In genomic region chr13:109309625-109310363, GRCh38 we compare ENCODE assay signal across 19 cellular contexts.
A peak's percentile ranks its signal among the peaks of the same experiment; 100 is the strongest.
DNase-seq lines count a peak whose midpoint lies in the region; ATAC-seq lines count a peak whose summit lies in the region.
"Had no signal": no experiment of that assay in that cellular context is flagged by ENCODE, and none has a peak within 500 bp of the region (broad histone marks: within the 10 kb centered on the region; RNA-seq: fewer than 3 reads in every experiment).

No MANE protein-coding gene starts in this region.

- POLR2A ChIA-PET in activated CD8-positive, alpha-beta T cell treated with anti-CD3 and anti-CD28 coated beads, Interleukin-2, amount 10 ng/mL, durations not matched to agents 7 days and 5 days (lab: Charles Lee), result no interaction called here

- peak; percentile 30 for ATAC-seq in left colon
- no peak for ATAC-seq in GM21367 (IDR thresholded peaks at IDR 0.05; ENCODE audit: unreplicated experiment)
- no peak for ATAC-seq in activated CD8-positive, alpha-beta T cell treated with anti-CD3 and anti-CD28 coated beads, Interleukin-2, amount 10 ng/mL, durations not matched to agents 7 days and 5 days
- ATAC-seq: HCT116; stimulated activated naive B cell treated with anti-CD40 and anti-IgM and Interleukin-4, amounts not matched to agents 10 μg/mL and 1 μg/mL and 100 μg/mL, for 72 hours had no signal

- intact Hi-C loops in left colon (cut with DNase I, micrococcal nuclease), result no loop called here

- CTCF ChIA-PET in activated CD8-positive, alpha-beta T cell treated with anti-CD3 and anti-CD28 coated beads, Interleukin-2, amount 10 ng/mL, durations not matched to agents 7 days and 5 days (lab: Charles Lee), result no interaction called here

- DNase-seq in NCI-H2107 treated with DMSO at 0.1 percent for 48 hours (lab: John Stamatoyannopoulos, UW; ENCODE audit: unreplicated experiment) (peak; percentile 7), NCI-H2107 (lab: John Stamatoyannopoulos, UW) (no peak), NCI-H748 (lab: John Stamatoyannopoulos, UW; ENCODE audit: unreplicated experiment) (peak; percentile 99), left colon (no peak), NCI-H82 (lab: John Stamatoyannopoulos, UW) (no peak)
- no peak for DNase-seq in central memory CD4-positive, alpha-beta T cell
- DNase-seq in activated CD8-positive, alpha-beta T cell treated with anti-CD3 and anti-CD28 coated beads, Interleukin-2, amount 10 ng/mL, durations not matched to agents 7 days and 5 days, result no peak
- DNase-seq: C1 segment of cervical spinal cord; DMS79 treated with DMSO at 0.1 percent for 48 hours; effector memory CD4-positive, alpha-beta T cell; glutamatergic neuron; immature natural killer cell; mesendoderm; NCI-H187; retina; SIG-M5; stimulated activated naive B cell treated with anti-CD40 and anti-IgM and Interleukin-4, amounts not matched to agents 10 μg/mL and 1 μg/mL and 100 μg/mL, for 72 hours had no signal

- H3K27ac Mint-ChIP-seq in activated CD8-positive, alpha-beta T cell treated with anti-CD3 and anti-CD28 coated beads, Interleukin-2, amount 10 ng/mL, durations not matched to agents 7 days and 5 days, result no peak overlapping the region
- H3K27ac Mint-ChIP-seq: immature natural killer cell; stimulated activated naive B cell treated with anti-CD40 and anti-IgM and Interleukin-4, amounts not matched to agents 10 μg/mL and 1 μg/mL and 100 μg/mL, for 72 hours had no signal

- no peak overlapping the region for H3K4me3 Mint-ChIP-seq in activated CD8-positive, alpha-beta T cell treated with anti-CD3 and anti-CD28 coated beads, Interleukin-2, amount 10 ng/mL, durations not matched to agents 7 days and 5 days
- H3K4me3 Mint-ChIP-seq: immature natural killer cell; stimulated activated naive B cell treated with anti-CD40 and anti-IgM and Interleukin-4, amounts not matched to agents 10 μg/mL and 1 μg/mL and 100 μg/mL, for 72 hours had no signal

- no peaks in the 10 kb centered on the region for H3K9me3 Mint-ChIP-seq in activated CD8-positive, alpha-beta T cell treated with anti-CD3 and anti-CD28 coated beads, Interleukin-2, amount 10 ng/mL, durations not matched to agents 7 days and 5 days (ENCODE audit: insufficient read depth)
- H3K9me3 Mint-ChIP-seq: immature natural killer cell; stimulated activated naive B cell treated with anti-CD40 and anti-IgM and Interleukin-4, amounts not matched to agents 10 μg/mL and 1 μg/mL and 100 μg/mL, for 72 hours had no signal

- no peaks in the 10 kb centered on the region for H3K27me3 Mint-ChIP-seq in activated CD8-positive, alpha-beta T cell treated with anti-CD3 and anti-CD28 coated beads, Interleukin-2, amount 10 ng/mL, durations not matched to agents 7 days and 5 days (ENCODE audit: low read depth)

- H3K4me1 Mint-ChIP-seq in activated CD8-positive, alpha-beta T cell treated with anti-CD3 and anti-CD28 coated beads, Interleukin-2, amount 10 ng/mL, durations not matched to agents 7 days and 5 days (ENCODE audit: low read depth), result no peaks in the 10 kb centered on the region
- H3K4me1 Mint-ChIP-seq: immature natural killer cell; stimulated activated naive B cell treated with anti-CD40 and anti-IgM and Interleukin-4, amounts not matched to agents 10 μg/mL and 1 μg/mL and 100 μg/mL, for 72 hours had no signal

- no peaks in the 10 kb centered on the region for H3K36me3 Mint-ChIP-seq in activated CD8-positive, alpha-beta T cell treated with anti-CD3 and anti-CD28 coated beads, Interleukin-2, amount 10 ng/mL, durations not matched to agents 7 days and 5 days (ENCODE audit: low read depth)
- H3K36me3 Mint-ChIP-seq: immature natural killer cell; stimulated activated naive B cell treated with anti-CD40 and anti-IgM and Interleukin-4, amounts not matched to agents 10 μg/mL and 1 μg/mL and 100 μg/mL, for 72 hours had no signal

Comparison
In these comparisons a context has a peak if more than half of its experiments do, and no peak if none do; other contexts are left out.
1. DNase-seq: peak in NCI-H2107 treated with DMSO at 0.1 percent for 48 hours (single experiment) and NCI-H748 (single experiment); none in NCI-H2107 (single experiment), left colon (0 of 2), central memory CD4-positive, alpha-beta T cell (single experiment), NCI-H82 (single experiment) and activated CD8-positive, alpha-beta T cell treated with anti-CD3 and anti-CD28 coated beads, Interleukin-2, amount 10 ng/mL, durations not matched to agents 7 days and 5 days (single experiment).